Comparison of ENCODE assay signal across 21 cellular contexts in the genomic region with DNA sequence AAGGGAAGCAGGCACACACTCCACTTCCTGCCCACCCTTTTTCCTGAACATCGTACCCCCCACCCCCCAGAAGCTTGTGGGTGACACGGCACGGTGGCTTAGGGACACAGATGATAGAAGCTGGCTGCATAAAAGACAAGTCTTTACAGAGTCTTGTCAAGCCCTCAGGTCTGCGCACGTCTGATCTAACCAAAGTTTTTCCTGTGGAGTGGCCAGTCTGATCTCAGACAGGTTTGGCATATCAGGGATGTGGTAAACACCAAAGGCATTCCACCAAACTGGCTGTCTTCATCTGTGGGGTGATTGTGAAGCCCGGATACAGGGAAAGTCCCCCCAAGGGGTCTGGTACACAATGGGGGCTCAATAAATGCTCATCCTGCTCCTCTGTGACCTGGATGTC. TPM values are rescaled to one million over a fixed set of nuclear protein-coding genes. Genes with fewer than 3 reads are reported as not detected.
A peak's percentile ranks its signal among the peaks of the same experiment; 100 is the strongest.
DNase-seq lines count a peak whose midpoint lies in the region; ATAC-seq, FAIRE-seq and TF ChIP-seq lines count a peak whose summit lies in the region.
"Had no signal": no experiment of that assay in that cellular context is flagged by ENCODE, and none has a peak within 500 bp of the region (broad histone marks: within the 10 kb centered on the region; RNA-seq: fewer than 3 reads in every experiment).

No MANE protein-coding gene starts in this region.

- H3K27me3 ChIP-seq in right atrium auricular region (no peaks in the 10 kb centered on the region), bronchial epithelial cell (ENCODE audit: control insufficient read depth, insufficient read depth, low read length) (no peaks in the 10 kb centered on the region), spleen (replicated peaks in 1 of 7) (no peaks in the 10 kb centered on the region)
- no peaks in the 10 kb centered on the region for H3K27me3 ChIP-seq in CD4-positive, alpha-beta memory T cell (ENCODE audit: insufficient read depth, low read length)

- CTCF ChIA-PET in CD4-positive, alpha-beta memory T cell (lab: Charles Lee; ENCODE audit: partially characterized antibody): interaction anchor here (0.6 kb wide), 1 partner anchor 148 kb away, joined by 3 read pairs; no protein-coding TSS in a partner anchor

- H3K27ac Mint-ChIP-seq in naive thymus-derived CD8-positive, alpha-beta T cell: peak overlapping the region in 6 of 10 donors; percentile 38 to 75 (median 58)
- peak overlapping the region in 1 of 7 donors; percentile 31 for H3K27ac Mint-ChIP-seq in CD4-positive, alpha-beta memory T cell

- H3K9me3 ChIP-seq in right atrium auricular region (no peaks in the 10 kb centered on the region), spleen (no peaks in the 10 kb centered on the region)
- H3K9me3 ChIP-seq in CD4-positive, alpha-beta memory T cell (ENCODE audit: control insufficient read depth in 1 of 2, low read length in 2 of 2): no peaks in the 10 kb centered on the region

- H3K36me3 Mint-ChIP-seq in naive thymus-derived CD8-positive, alpha-beta T cell: no peaks in the 10 kb centered on the region
- H3K36me3 Mint-ChIP-seq in CD4-positive, alpha-beta memory T cell: no peaks in the 10 kb centered on the region

- POLR2A ChIA-PET in naive thymus-derived CD8-positive, alpha-beta T cell (lab: Charles Lee): interaction anchor here (0.6 kb wide), 1 partner anchor 31 kb away, joined by 4 read pairs; no protein-coding TSS in a partner anchor
- POLR2A ChIA-PET in CD4-positive, alpha-beta memory T cell (lab: Charles Lee; ENCODE audit: partially characterized antibody): no interaction called here

- H3K4me3 Mint-ChIP-seq in naive thymus-derived CD8-positive, alpha-beta T cell: no peak overlapping the region
- no peak overlapping the region for H3K4me3 Mint-ChIP-seq in CD4-positive, alpha-beta memory T cell
- H3K4me3 Mint-ChIP-seq: CD8-positive, alpha-beta memory T cell had no signal

- WGBS in spleen, 5 donors: 69 to 82% (median 77%) methylated on average over 6 of the region's 6 CpGs

- H3K36me3 ChIP-seq in right atrium auricular region: no peaks in the 10 kb centered on the region
- no peaks in the 10 kb centered on the region for H3K36me3 ChIP-seq in bronchial epithelial cell (ENCODE audit: control insufficient read depth, insufficient read depth, low read length)
- H3K36me3 ChIP-seq in spleen: peaks cover 0 to 63% (median 3%) of the 10 kb centered on the region in 6 donors
- no peaks in the 10 kb centered on the region for H3K36me3 ChIP-seq in CD4-positive, alpha-beta memory T cell (ENCODE audit: insufficient read depth, low read length)

- H3K27ac ChIP-seq in right atrium auricular region (no peak overlapping the region), spleen (no peak overlapping the region)
- no peak overlapping the region for H3K27ac ChIP-seq in CD4-positive, alpha-beta memory T cell (ENCODE audit: low read depth, low read length)

- no peak for FAIRE-seq in bronchial epithelial cell (lab: Jason Lieb, UNC)
- FAIRE-seq: A204.1, D721Med, GM12892, GM18507, H1 had no signal

- no peaks in the 10 kb centered on the region for H3K27me3 Mint-ChIP-seq in naive thymus-derived CD8-positive, alpha-beta T cell
- no peaks in the 10 kb centered on the region for H3K27me3 Mint-ChIP-seq in CD4-positive, alpha-beta memory T cell

- peaks cover 9 to 17% (median 11%) of the 10 kb centered on the region in 4 donors for H3K4me1 Mint-ChIP-seq in naive thymus-derived CD8-positive, alpha-beta T cell
- H3K4me1 Mint-ChIP-seq in CD4-positive, alpha-beta memory T cell: peaks cover 0 to 9% (median 2%) of the 10 kb centered on the region in 4 donors

- H3K4me1 ChIP-seq in right atrium auricular region (peaks cover 0 to 5% of the 10 kb centered on the region in 2 donors), spleen (peaks cover 0 to 6% (median 0%) of the 10 kb centered on the region in 6 donors)
- H3K4me1 ChIP-seq in CD4-positive, alpha-beta memory T cell (ENCODE audit: insufficient read depth, low read length): no peaks in the 10 kb centered on the region

- no peak for ATAC-seq in left cardiac atrium
- ATAC-seq in naive thymus-derived CD8-positive, alpha-beta T cell: no peak

- TF ChIP-seq CTCF in right atrium auricular region (IDR thresholded peaks at IDR 0.05) (no peak), bronchial epithelial cell (IDR thresholded peaks at IDR 0.05; ENCODE audit: insufficient read depth, low read length, severe bottlenecking) (no peak), spleen (IDR thresholded peaks at IDR 0.05 in 8 of 11, conservative IDR thresholded peaks at IDR 0.05 in 3 of 11) (no peak)

- no peak overlapping the region for H3K4me3 ChIP-seq in right atrium auricular region
- H3K4me3 ChIP-seq in bronchial epithelial cell (ENCODE audit: low read depth, low read length): no peak overlapping the region
- H3K4me3 ChIP-seq in spleen: no peak overlapping the region
- H3K4me3 ChIP-seq in CD4-positive, alpha-beta memory T cell (ENCODE audit: low read length in 2 of 2): no peak overlapping the region

- DNase-seq in left cardiac atrium (peak; percentile 8), right atrium auricular region (ENCODE audit: low spot score) (no peak), bronchial epithelial cell (ENCODE audit: low read depth) (peak; percentile 48), spleen (peak; percentile 20), DMS153 (lab: John Stamatoyannopoulos, UW) (no peak)
- no peak for DNase-seq in naive thymus-derived CD8-positive, alpha-beta T cell
- no peak for DNase-seq in stimulated activated CD4-positive, alpha-beta T cell treated with anti-CD3 and anti-CD28 coated beads, Interleukin-4, amount 100 ng/mL, for 24 hours
- no peak for DNase-seq in CD4-positive, alpha-beta memory T cell
- DNase-seq: DMS79; NCI-H1694 treated with DMSO at 0.1 percent for 48 hours; NK-92 treated with Interleukin-12 subunit alpha and Interleukin-12 subunit beta, amount 100 ng/mL, for 24 hours; OCI-M1; SHP77 had no signal

- no peak for TF ChIP-seq POLR2A in spleen (IDR thresholded peaks at IDR 0.05)

- no peaks in the 10 kb centered on the region for H3K9me3 Mint-ChIP-seq in naive thymus-derived CD8-positive, alpha-beta T cell
- no peaks in the 10 kb centered on the region for H3K9me3 Mint-ChIP-seq in CD4-positive, alpha-beta memory T cell
- H3K9me3 Mint-ChIP-seq: CD8-positive, alpha-beta memory T cell had no signal

- intact Hi-C loops in left cardiac atrium (cut with DNase I): no loop called here
- intact Hi-C loops in spleen (cut with DNase I; ENCODE audit: low total_unique reads): no loop called here
- intact Hi-C loops in CD4-positive, alpha-beta memory T cell (cut with micrococcal nuclease): no loop called here

RNA-seq across cellular contexts. Expression of a gene that starts 50.0 kb away (rescaled TPM):
- total RNA-seq in left cardiac atrium: 1 to 10 TPM; 1.3 to 2.2 TPM
- total RNA-seq in right atrium auricular region: 1 to 10 TPM; 1.6 to 3.5 TPM
- total RNA-seq in bronchial epithelial cell: not detected in 2 replicates
- total RNA-seq in naive thymus-derived CD8-positive, alpha-beta T cell: under 1 TPM; 0.18 to 0.25 TPM
- under 1 TPM in 1 of 3 donors, not detected in 2; 0.08 TPM for polyA plus RNA-seq in naive thymus-derived CD8-positive, alpha-beta T cell
- total RNA-seq in spleen: 1 to 10 TPM in 6 of 7 donors, under 1 TPM in 1; 0.34 to 3.0 (median 2.2) TPM
- 1 to 10 TPM in 1 of 3 donors, under 1 TPM in 2; 0.42 to 1.2 (median 0.52) TPM for polyA plus RNA-seq in spleen
- not detected for total RNA-seq in CD4-positive, alpha-beta memory T cell
- not detected for polyA plus RNA-seq in CD4-positive, alpha-beta memory T cell
- total RNA-seq: CD8-positive, alpha-beta memory T cell; NCI-H460 had no signal
- polyA plus RNA-seq: BJ had no signal

Comparison
In these comparisons a context has a peak if more than half of its experiments do, and no peak if none do; other contexts are left out.
1. DNase-seq: peak in left cardiac atrium (single experiment), bronchial epithelial cell (single experiment) and spleen (single experiment); none in right atrium auricular region (single experiment), naive thymus-derived CD8-positive, alpha-beta T cell (0 of 10), stimulated activated CD4-positive, alpha-beta T cell treated with anti-CD3 and anti-CD28 coated beads, Interleukin-4, amount 100 ng/mL, for 24 hours (single experiment), DMS153 (single experiment) and CD4-positive, alpha-beta memory T cell (0 of 5).